ENCODE assay signal across 24 cellular contexts in genomic region chr18:31738460-31739407, GRCh38. TPM values are rescaled to one million over a fixed set of nuclear protein-coding genes. Genes with fewer than 3 reads are reported as not detected.
DNase-seq lines count a peak whose midpoint lies in the region; FAIRE-seq and TF ChIP-seq lines count a peak whose summit lies in the region.
"Had no signal": no experiment of that assay in that cellular context is flagged by ENCODE, and none has a peak within 500 bp of the region (broad histone marks: within the 10 kb centered on the region; RNA-seq: fewer than 3 reads in every experiment).

No MANE protein-coding gene starts in this region.

- H3K79me2 ChIP-seq in GM23248 (ENCODE audit: insufficient read depth) (no peaks in the 10 kb centered on the region), H1 (ENCODE audit: control insufficient read depth in 1 of 2, insufficient read depth in 2 of 2, low read length in 2 of 2) (no peaks in the 10 kb centered on the region), mesendoderm (ENCODE audit: control insufficient read depth, insufficient read depth, low read length) (no peaks in the 10 kb centered on the region)

- no peak overlapping the region for H2AFZ ChIP-seq in GM23248
- no peak overlapping the region; the same call in none of the 2 replicates for H2AFZ ChIP-seq in H1 (ENCODE audit: low read length)

- H3K36me3 ChIP-seq in GM23248 (ENCODE audit: low read depth) = no peaks in the 10 kb centered on the region
- 0 out of 8 replicates have a peak, but pooled peaks cover 0 to 4% (median 0%) of the 10 kb centered on the region in 4 experiments for H3K36me3 ChIP-seq in H1 (ENCODE audit: control insufficient read depth in 2 of 4, insufficient read depth in 4 of 4, low read length in 3 of 4)
- H3K36me3 ChIP-seq in mesendoderm (ENCODE audit: control insufficient read depth, insufficient read depth, low read length) = no peaks in the 10 kb centered on the region
- H3K36me3 ChIP-seq: thoracic aorta had no signal

- no peak for FAIRE-seq in H1 (lab: Jason Lieb, UNC)

- POLR2A ChIA-PET in H1 (lab: Charles Lee; ENCODE audit: partially characterized antibody) = no interaction called here

- CTCF ChIA-PET in H1 (lab: Charles Lee; ENCODE audit: partially characterized antibody) = interaction anchor here (0.6 to 9.8 kb wide), 8 partner anchors 15 to 238 kb away, joined by 3 to 88 read pairs (median 3); no protein-coding TSS in a partner anchor

- H3F3A ChIP-seq in GM23248 (ENCODE audit: insufficient read depth) = no peaks in the 10 kb centered on the region

- H3K14ac ChIP-seq in H1 (ENCODE audit: insufficient read length) = no peak overlapping the region

- no peak for TF ChIP-seq CTCF in NB4 (IDR thresholded peaks at IDR 0.05; ENCODE audit: low read depth, low read length)
- TF ChIP-seq CTCF in H1 (IDR thresholded peaks at IDR 0.05; ENCODE audit: control extremely low read depth in 1 of 3, insufficient read depth in 1 of 3, low read depth in 1 of 3, low read length in 3 of 3) = no peak

- H3K18ac ChIP-seq in H1 (ENCODE audit: extremely low read depth, low read length) = no peak overlapping the region
- no peak overlapping the region for H3K18ac ChIP-seq in mesendoderm (ENCODE audit: low read length)

- H2AK5ac ChIP-seq in H1 (ENCODE audit: low read depth, low read length) (no peak overlapping the region), mesendoderm (ENCODE audit: low read length) (no peak overlapping the region)

- 70 to 81% methylated on average over 11 of the region's 11 CpGs for WGBS in GM23248 (ENCODE audit: low coverage in 1 of 2, low lambda C conversion rate in 2 of 2, missing lambda C conversion rate in 2 of 2), 2 experiments
- WGBS in H1 (ENCODE audit: extremely low coverage in 1 of 2, insufficient coverage in 1 of 2, insufficient read length in 1 of 2, insufficient replicate concordance in 2 of 2, low coverage in 1 of 2, low lambda C conversion rate in 2 of 2, missing lambda C conversion rate in 1 of 2), 2 experiments = 89% methylated on average over 11 of the region's 11 CpGs; no CpG with 5 or more reads in 1 of the 2 experiments
- WGBS in mesendoderm (ENCODE audit: extremely low coverage, insufficient coverage, low lambda C conversion rate) = no CpG with 5 or more reads among the region's 11 CpGs

- H3K9me3 ChIP-seq in GM23248 (ENCODE audit: low read depth) (no peaks in the 10 kb centered on the region), H1 (ENCODE audit: insufficient read depth in 2 of 2, low read depth in 1 of 2, low read length in 1 of 2) (peaks cover 8% of the 10 kb centered on the region in 2 experiments; a peak in 2 of 4 replicates)
- H3K9me3 ChIP-seq: thoracic aorta had no signal

- in situ Hi-C loops in GM23248 (cut with MboI) = loop anchor here (25.0 kb wide), 1 partner anchor 224 kb away; no protein-coding TSS in a partner anchor

- no peaks in the 10 kb centered on the region for H4K20me1 ChIP-seq in GM23248 (ENCODE audit: insufficient read depth)
- no peaks in the 10 kb centered on the region for H4K20me1 ChIP-seq in H1 (replicated peaks in 1 of 2; ENCODE audit: control insufficient read depth in 1 of 2, insufficient read depth in 2 of 2, low read length in 2 of 2)

- TF ChIP-seq RAD21 in H1 (IDR thresholded peaks at IDR 0.05 in 1 of 2, conservative IDR thresholded peaks at IDR 0.05 in 1 of 2; ENCODE audit: low read depth in 2 of 2, low read length in 2 of 2) = no peak

- H3K79me1 ChIP-seq in H1 (ENCODE audit: low read depth, low read length) (no peaks in the 10 kb centered on the region), mesendoderm (ENCODE audit: low read length) (no peaks in the 10 kb centered on the region)

- H2BK5ac ChIP-seq in H1 (ENCODE audit: low read depth, low read length) = peak overlapping the region; percentile 13; the same call in 1 of the 2 replicates
- H2BK5ac ChIP-seq in mesendoderm (ENCODE audit: low read length) = no peak overlapping the region

- H2BK20ac ChIP-seq in H1 (ENCODE audit: low read length) = 0 out of 2 replicates have a peak overlapping the region, but pooled peaks have one; percentile 1

- no peak overlapping the region for H3K4me3 ChIP-seq in GM23248
- H3K4me3 ChIP-seq in NB4 (ENCODE audit: low read depth, low read length) = no peak overlapping the region
- no peak overlapping the region for H3K4me3 ChIP-seq in H1 (ENCODE audit: extremely low read depth in 1 of 4, insufficient read depth in 2 of 4, low read depth in 3 of 4, low read length in 4 of 4)
- no peak overlapping the region for H3K4me3 ChIP-seq in mesendoderm (ENCODE audit: low read length)
- H3K4me3 ChIP-seq: thoracic aorta had no signal

- no peak overlapping the region for H2BK120ac ChIP-seq in H1 (replicated peaks; ENCODE audit: low read depth, low read length)
- H2BK120ac ChIP-seq in mesendoderm (ENCODE audit: low read depth, low read length) = no peak overlapping the region

- H3K4me2 ChIP-seq in GM23248 (ENCODE audit: unreplicated experiment) (no peak overlapping the region), H1 (ENCODE audit: insufficient read depth in 1 of 2, low read depth in 2 of 2, low read length in 2 of 2) (no peak overlapping the region), mesendoderm (ENCODE audit: low read length) (no peak overlapping the region)

- no peak overlapping the region for H4K91ac ChIP-seq in H1 (replicated peaks; ENCODE audit: insufficient read length, low read length)

- no peaks in the 10 kb centered on the region for H3K23me2 ChIP-seq in H1 (ENCODE audit: low read depth, low read length)

- no peaks in the 10 kb centered on the region; the same call in 1 of the 2 replicates for H3K27me3 ChIP-seq in GM23248 (replicated peaks; ENCODE audit: insufficient read depth)
- H3K27me3 ChIP-seq in H1 (replicated peaks in 1 of 4; ENCODE audit: control insufficient read depth in 3 of 4, extremely low read depth in 1 of 4, insufficient read depth in 3 of 4, low read length in 3 of 4) = no peaks in the 10 kb centered on the region
- no peaks in the 10 kb centered on the region for H3K27me3 ChIP-seq in mesendoderm (ENCODE audit: insufficient read depth, low read length, poor library complexity)

- H3K9ac ChIP-seq in GM23248 = no peak overlapping the region
- H3K9ac ChIP-seq in H1 (replicated peaks in 1 of 4; ENCODE audit: extremely low read depth in 1 of 4, low read depth in 3 of 4, low read length in 3 of 4) = no peak overlapping the region
- H3K9ac ChIP-seq in mesendoderm (ENCODE audit: low read length) = no peak overlapping the region

- no peak overlapping the region for H3K56ac ChIP-seq in H1 (replicated peaks; ENCODE audit: insufficient read length, low read depth, low read length)
- H3K56ac ChIP-seq in mesendoderm (ENCODE audit: low read length) = no peak overlapping the region

- H3K4me1 ChIP-seq in GM23248 (ENCODE audit: insufficient read depth) (no peaks in the 10 kb centered on the region), H1 (replicated peaks in 1 of 4; ENCODE audit: control insufficient read depth in 3 of 4, insufficient read depth in 4 of 4, low read length in 3 of 4) (no peaks in the 10 kb centered on the region; a peak in 2 of 7 replicates), mesendoderm (ENCODE audit: control insufficient read depth, low read depth, low read length) (no peaks in the 10 kb centered on the region)

- H3K9me2 ChIP-seq in GM23248 (ENCODE audit: insufficient read depth) = no peaks in the 10 kb centered on the region

- H2BK15ac ChIP-seq in H1 (ENCODE audit: low read length) (no peak overlapping the region), mesendoderm (replicated peaks; ENCODE audit: low read depth) (no peak overlapping the region)

- H2BK12ac ChIP-seq in H1 (ENCODE audit: low read depth, low read length) = no peak overlapping the region

- no peak overlapping the region for H3K4ac ChIP-seq in H1 (replicated peaks; ENCODE audit: insufficient read length, low read depth, low read length)
- no peak overlapping the region for H3K4ac ChIP-seq in mesendoderm (ENCODE audit: low read depth, low read length)

- TF ChIP-seq POLR2A in NB4 (IDR thresholded peaks at IDR 0.05; ENCODE audit: extremely low read depth, insufficient read length) = no peak
- TF ChIP-seq POLR2A in H1 (IDR thresholded peaks at IDR 0.05; ENCODE audit: control extremely low read depth in 1 of 2, low read depth in 2 of 2, low read length in 2 of 2) = no peak

- H3K27ac ChIP-seq in GM23248 = no peak overlapping the region
- no peak overlapping the region for H3K27ac ChIP-seq in H1 (ENCODE audit: low read depth, low read length)
- no peak overlapping the region for H3K27ac ChIP-seq in mesendoderm (ENCODE audit: low read depth, low read length)
- H3K27ac ChIP-seq: thoracic aorta had no signal

- no peak overlapping the region for H4K5ac ChIP-seq in H1 (ENCODE audit: insufficient read length, low read depth, low read length)
- H4K5ac ChIP-seq in mesendoderm (ENCODE audit: low read length) = no peak overlapping the region

- no peak for TF ChIP-seq EP300 in H1 (IDR thresholded peaks at IDR 0.05; ENCODE audit: borderline replicate concordance in 1 of 2, low read depth in 2 of 2, low read length in 2 of 2)

- H3K23ac ChIP-seq in H1 (ENCODE audit: insufficient read length) (no peak overlapping the region), mesendoderm (ENCODE audit: low read length) (no peak overlapping the region)

- DNase-seq in GM23248 (peak; percentile 9), NB4 (ENCODE audit: low read depth) (peak; percentile 9), H1 (ENCODE audit: low read depth in 1 of 2, low spot score in 2 of 2) (no peak), mesendoderm (peak; percentile 34), LoVo (ENCODE audit: low spot score) (no peak)
- DNase-seq in stimulated activated naive CD4-positive, alpha-beta T cell (lab: John Stamatoyannopoulos, UW) = no peak
- DNase-seq in activated CD4-positive, alpha-beta T cell treated with anti-CD3 and anti-CD28 coated beads, Interleukin-2, amount 50 U/mL, for 48 hours = no peak
- DNase-seq: CD4-positive, alpha-beta T cell; cerebellar nuclear complex; DND-41; effector CD8-positive, alpha-beta T cell; glutamatergic neuron; midbrain; NCI-H1092 treated with DMSO at 0.1 percent for 48 hours; NCI-H2081 treated with DMSO at 0.1 percent for 48 hours; NCI-H510A; posterior cingulate gyrus; stimulated activated CD4-positive, alpha-beta T cell treated with anti-CD3 and anti-CD28 coated beads, Interleukin-2, amount 100 ng/mL, for 24 hours; stimulated activated naive B cell treated with anti-CD40 and anti-IgM and Interleukin-4, amounts not matched to agents 10 μg/mL and 1 μg/mL and 100 μg/mL, for 72 hours; SW 1271 had no signal

- H4K8ac ChIP-seq in H1 (ENCODE audit: extremely low read depth, insufficient read depth, low read length) = no peak overlapping the region
- H4K8ac ChIP-seq in mesendoderm (ENCODE audit: low read depth, low read length) = no peak overlapping the region

RNA-seq across cellular contexts. Expression of gene SLC25A52, which starts 21.9 kb away (rescaled TPM):
- total RNA-seq in GM23248 (2014; rRNA removed; shearing (Covaris generic)) = not detected in 2 replicates
- polyA plus RNA-seq in GM23248 (2016; fragmentation: Nextera tagmentation; extraction: Ambion mirVana) = not detected in 2 replicates
- not detected in 2 replicates for total RNA-seq in H1 (2021; fragmentation: NEBNext Ultra II Directional; extraction: Animal tissue kit (Norgen Biotek cat#: 25700))
- polyA plus RNA-seq in H1 (2011; rRNA removed) = not detected in 2 replicates
- polyA plus RNA-seq in H1 (2011; cell fraction: cytosol; rRNA removed) = not detected
- not detected for polyA plus RNA-seq in H1 (2011; cell fraction: nucleus; rRNA removed)
- not detected in 4 replicates for polyA plus RNA-seq in H1 (2012, experiment 1 of 2)
- not detected for polyA plus RNA-seq in H1 (2012, experiment 2 of 2)
- polyA plus RNA-seq in H1 (2013, experiment 1 of 2) = 0.06 TPM
- polyA plus RNA-seq in H1 (2013, experiment 2 of 2) = 0.04 TPM
- polyA minus RNA-seq in H1 (2011; rRNA and poly(A)+ RNA removed) = 0.12 TPM in 1 of 2 replicates, not detected in the other
- not detected for polyA minus RNA-seq in H1 (2011; cell fraction: cytosol; rRNA and poly(A)+ RNA removed)
- not detected for polyA minus RNA-seq in H1 (2011; cell fraction: nucleus; rRNA and poly(A)+ RNA removed)
- polyA plus RNA-seq in mesendoderm (2013, experiment 1 of 2) = 0.08 TPM
- 0.14 TPM for polyA plus RNA-seq in mesendoderm (2013, experiment 2 of 2)
- total RNA-seq: activated naive CD4-positive, alpha-beta T cell treated with anti-CD3 and anti-CD28 coated beads, Interleukin-2, amount 50 U/mL, for 72 hours; activated T-helper 1 cell treated with anti-CD3 and anti-CD28 coated beads, Interleukin-12 subunit alpha, Interleukin-12 subunit beta, Interleukin-2, Interleukin-4 antibody, amounts not matched to agents 30 ng/mL and 10 ng/mL and 1 ng/mL, durations not matched to agents 14 hours and 24 hours and 36 hours; CD4-positive, alpha-beta T cell; Right ventricle myocardium inferior; thoracic aorta had no signal

RNA-seq across cellular contexts. Expression of gene B4GALT6, which starts 54.4 kb away (rescaled TPM):
- 2.4 and 2.8 TPM in 2 replicates for total RNA-seq in GM23248 (2014; rRNA removed; shearing (Covaris generic))
- polyA plus RNA-seq in GM23248 (2016; fragmentation: Nextera tagmentation; extraction: Ambion mirVana) (1.2 and 1.3 TPM in 2 replicates), H1 (2011; rRNA removed) (4.3 and 6.3 TPM in 2 replicates)
- 37.9 and 41.5 TPM in 2 replicates for total RNA-seq in H1 (2021; fragmentation: NEBNext Ultra II Directional; extraction: Animal tissue kit (Norgen Biotek cat#: 25700))
- 6.1 TPM for polyA plus RNA-seq in H1 (2011; cell fraction: cytosol; rRNA removed)
- polyA plus RNA-seq in H1 (2011; cell fraction: nucleus; rRNA removed) = 13.3 TPM
- polyA plus RNA-seq in H1 (2012, experiment 1 of 2) = 9.5 to 17.6 TPM (median 13.1 TPM) in 4 replicates
- polyA plus RNA-seq in H1 (2012, experiment 2 of 2) = 1.9 TPM
- polyA plus RNA-seq in H1 (2013, experiment 1 of 2) = 42.4 TPM
- polyA plus RNA-seq in H1 (2013, experiment 2 of 2) = 41.4 TPM
- polyA minus RNA-seq in H1 (2011; rRNA and poly(A)+ RNA removed) = 17.3 and 20.4 TPM in 2 replicates
- polyA minus RNA-seq in H1 (2011; cell fraction: cytosol; rRNA and poly(A)+ RNA removed) = 13.8 TPM
- 32.3 TPM for polyA minus RNA-seq in H1 (2011; cell fraction: nucleus; rRNA and poly(A)+ RNA removed)
- 22.9 TPM for polyA plus RNA-seq in mesendoderm (2013, experiment 1 of 2)
- polyA plus RNA-seq in mesendoderm (2013, experiment 2 of 2) = 23.1 TPM

Comparison
In these comparisons a context has a peak if more than half of its experiments do, and no peak if none do; other contexts are left out.
1. DNase-seq: peak in GM23248 (single experiment), NB4 (single experiment) and mesendoderm (single experiment); none in H1 (0 of 2), stimulated activated naive CD4-positive, alpha-beta T cell (0 of 6), LoVo (single experiment) and activated CD4-positive, alpha-beta T cell treated with anti-CD3 and anti-CD28 coated beads, Interleukin-2, amount 50 U/mL, for 48 hours (0 of 2).
2. RNA of gene B4GALT6, which starts 54.4 kb away (total RNA-seq): 37.9 to 41.5 TPM in H1; 2.4 to 2.8 TPM in GM23248; every median in the first group is over 10 times any median in the second.